Comparison of ENCODE assay signal across 10 cellular contexts in genomic region chr9:127776919-127777280, GRCh38. TPM values are rescaled to one million over a fixed set of nuclear protein-coding genes. Genes with fewer than 3 reads are reported as not detected.
DNase-seq lines count a peak whose midpoint lies in the region; ATAC-seq and TF ChIP-seq lines count a peak whose summit lies in the region.
"Had no signal": no experiment of that assay in that cellular context is flagged by ENCODE, and none has a peak within 500 bp of the region (broad histone marks: within the 10 kb centered on the region; RNA-seq: fewer than 3 reads in every experiment).

No MANE protein-coding gene starts in this region.

- H3K27ac Mint-ChIP-seq in activated CD4-positive, alpha-beta T cell treated with anti-CD3 and anti-CD28 coated beads, Interleukin-2, amount 10 ng/mL, durations not matched to agents 7 days and 5 days, result peak overlapping the region; percentile 96
- H3K27ac Mint-ChIP-seq in effector memory CD8-positive, alpha-beta T cell, result peak overlapping the region; percentile 89 to 94
- peak overlapping the region; percentile 92 for H3K27ac Mint-ChIP-seq in stimulated activated memory B cell treated with anti-CD40 and anti-IgM and Interleukin-4, amounts not matched to agents 10 μg/mL and 1 μg/mL and 100 μg/mL, for 72 hours

- H3K9me3 ChIP-seq in Peyer's patch, result no peaks in the 10 kb centered on the region
- H3K9me3 ChIP-seq: SK-N-SH had no signal

- peak overlapping the region; percentile 100 for H3K4me3 Mint-ChIP-seq in activated CD4-positive, alpha-beta T cell treated with anti-CD3 and anti-CD28 coated beads, Interleukin-2, amount 10 ng/mL, durations not matched to agents 7 days and 5 days
- H3K4me3 Mint-ChIP-seq in effector memory CD8-positive, alpha-beta T cell, result peak overlapping the region; percentile 92 to 97
- H3K4me3 Mint-ChIP-seq in stimulated activated memory B cell treated with anti-CD40 and anti-IgM and Interleukin-4, amounts not matched to agents 10 μg/mL and 1 μg/mL and 100 μg/mL, for 72 hours, result peak overlapping the region; percentile 95

- H3K36me3 ChIP-seq in Peyer's patch, result no peaks in the 10 kb centered on the region

- no peak for TF ChIP-seq POLR2A in Peyer's patch (IDR thresholded peaks at IDR 0.05)

- no peak for DNase-seq in activated CD4-positive, alpha-beta T cell treated with anti-CD3 and anti-CD28 coated beads, Interleukin-2, amount 10 ng/mL, durations not matched to agents 7 days and 5 days
- DNase-seq in activated CD4-positive, alpha-beta T cell treated with anti-CD3 and anti-CD28 coated beads for 4 hours, result no peak
- DNase-seq in Peyer's patch (no peak), SIG-M5 (lab: John Stamatoyannopoulos, UW) (no peak), GM13977 (ENCODE audit: low spot score) (no peak)
- DNase-seq in effector memory CD8-positive, alpha-beta T cell, result no peak

- POLR2A ChIA-PET in activated CD4-positive, alpha-beta T cell treated with anti-CD3 and anti-CD28 coated beads, Interleukin-2, amount 10 ng/mL, durations not matched to agents 7 days and 5 days (lab: Charles Lee), result no interaction called here

- no peak for ATAC-seq in effector memory CD8-positive, alpha-beta T cell (replicated peaks)
- ATAC-seq in stimulated activated memory B cell treated with anti-CD40 and anti-IgM and Interleukin-4, amounts not matched to agents 10 μg/mL and 1 μg/mL and 100 μg/mL, for 72 hours, result no peak
- no peak for ATAC-seq in GM19452 (IDR thresholded peaks at IDR 0.05; ENCODE audit: unreplicated experiment)

- H3K27me3 ChIP-seq in Peyer's patch, result no peaks in the 10 kb centered on the region

- H3K9me3 Mint-ChIP-seq in activated CD4-positive, alpha-beta T cell treated with anti-CD3 and anti-CD28 coated beads, Interleukin-2, amount 10 ng/mL, durations not matched to agents 7 days and 5 days, result no peaks in the 10 kb centered on the region
- no peaks in the 10 kb centered on the region for H3K9me3 Mint-ChIP-seq in effector memory CD8-positive, alpha-beta T cell
- no peaks in the 10 kb centered on the region for H3K9me3 Mint-ChIP-seq in stimulated activated memory B cell treated with anti-CD40 and anti-IgM and Interleukin-4, amounts not matched to agents 10 μg/mL and 1 μg/mL and 100 μg/mL, for 72 hours

- H3K4me1 Mint-ChIP-seq in activated CD4-positive, alpha-beta T cell treated with anti-CD3 and anti-CD28 coated beads, Interleukin-2, amount 10 ng/mL, durations not matched to agents 7 days and 5 days, result peaks cover 62% of the 10 kb centered on the region
- H3K4me1 Mint-ChIP-seq in effector memory CD8-positive, alpha-beta T cell (ENCODE audit: low read depth in 2 of 2), result peaks cover 38 to 47% of the 10 kb centered on the region in 2 donors
- H3K4me1 Mint-ChIP-seq in stimulated activated memory B cell treated with anti-CD40 and anti-IgM and Interleukin-4, amounts not matched to agents 10 μg/mL and 1 μg/mL and 100 μg/mL, for 72 hours, result peaks cover 71% of the 10 kb centered on the region

- in situ Hi-C loops in GM13977 (cut with MboI; ENCODE audit: low pct_unique_long_range_greater_than_20kb, low sequenced_read_pairs, unreplicated experiment), result no loop called here

- H3K27me3 Mint-ChIP-seq in activated CD4-positive, alpha-beta T cell treated with anti-CD3 and anti-CD28 coated beads, Interleukin-2, amount 10 ng/mL, durations not matched to agents 7 days and 5 days, result no peaks in the 10 kb centered on the region
- no peaks in the 10 kb centered on the region for H3K27me3 Mint-ChIP-seq in effector memory CD8-positive, alpha-beta T cell
- H3K27me3 Mint-ChIP-seq in stimulated activated memory B cell treated with anti-CD40 and anti-IgM and Interleukin-4, amounts not matched to agents 10 μg/mL and 1 μg/mL and 100 μg/mL, for 72 hours, result no peaks in the 10 kb centered on the region

- CTCF ChIA-PET in activated CD4-positive, alpha-beta T cell treated with anti-CD3 and anti-CD28 coated beads, Interleukin-2, amount 10 ng/mL, durations not matched to agents 7 days and 5 days (lab: Charles Lee), result interaction anchor here (1.3 to 1.7 kb wide), 2 partner anchors 9 to 42 kb away, joined by 4 read pairs; partner anchors contain the start of genes CDK9 and TOR2A

- peaks cover 38% of the 10 kb centered on the region for H3K36me3 Mint-ChIP-seq in activated CD4-positive, alpha-beta T cell treated with anti-CD3 and anti-CD28 coated beads, Interleukin-2, amount 10 ng/mL, durations not matched to agents 7 days and 5 days (ENCODE audit: low read depth)
- H3K36me3 Mint-ChIP-seq in effector memory CD8-positive, alpha-beta T cell (ENCODE audit: insufficient read depth), result peaks cover 46% of the 10 kb centered on the region
- peaks cover 28% of the 10 kb centered on the region for H3K36me3 Mint-ChIP-seq in stimulated activated memory B cell treated with anti-CD40 and anti-IgM and Interleukin-4, amounts not matched to agents 10 μg/mL and 1 μg/mL and 100 μg/mL, for 72 hours

- peaks cover 0 to 12% (median 3%) of the 10 kb centered on the region in 4 donors for H3K4me1 ChIP-seq in Peyer's patch

- TF ChIP-seq CTCF in Peyer's patch (IDR thresholded peaks at IDR 0.05) (no peak), GM13977 (IDR thresholded peaks at IDR 0.05; ENCODE audit: extremely low read depth, insufficient read depth, missing control alignments) (no peak)

- H3K27ac ChIP-seq in Peyer's patch, result peak overlapping the region; percentile 27 to 88 (median 74)

- H3K4me3 ChIP-seq in Peyer's patch, result peak overlapping the region; percentile 17 to 50 (median 44)

RNA-seq across cellular contexts. Expression of gene SH2D3C, which starts 1.6 kb away (rescaled TPM):
- total RNA-seq in activated CD4-positive, alpha-beta T cell treated with anti-CD3 and anti-CD28 coated beads, Interleukin-2, amount 10 ng/mL, durations not matched to agents 7 days and 5 days, result 10 to 100 TPM; 67.9 to 71.4 TPM
- total RNA-seq in Peyer's patch, result 10 to 100 TPM in 1 of 4 donors, 1 to 10 TPM in 3; 1.4 to 22.3 (median 4.1) TPM
- total RNA-seq: MCF 10A had no signal

RNA-seq across cellular contexts. Expression of gene CDK9, which starts 8.9 kb away (rescaled TPM):
- total RNA-seq in activated CD4-positive, alpha-beta T cell treated with anti-CD3 and anti-CD28 coated beads, Interleukin-2, amount 10 ng/mL, durations not matched to agents 7 days and 5 days, result 100 to 1,000 TPM in 1 of 2 experiments, 10 to 100 TPM in 1; 99.4 to 110 TPM
- total RNA-seq in Peyer's patch, result 100 to 1,000 TPM in 1 of 4 donors, 10 to 100 TPM in 3; 53.6 to 116 (median 83.9) TPM

RNA-seq across cellular contexts. Expression of gene FPGS, which starts 25.8 kb away (rescaled TPM):
- total RNA-seq in activated CD4-positive, alpha-beta T cell treated with anti-CD3 and anti-CD28 coated beads, Interleukin-2, amount 10 ng/mL, durations not matched to agents 7 days and 5 days, result 10 to 100 TPM; 66.7 to 78.1 TPM
- 100 to 1,000 TPM in 1 of 4 donors, 10 to 100 TPM in 3; 46.1 to 105 (median 71.5) TPM for total RNA-seq in Peyer's patch

RNA-seq across cellular contexts. Expression of gene TOR2A, which starts 41.8 kb away (rescaled TPM):
- total RNA-seq in activated CD4-positive, alpha-beta T cell treated with anti-CD3 and anti-CD28 coated beads, Interleukin-2, amount 10 ng/mL, durations not matched to agents 7 days and 5 days, result 10 to 100 TPM; 21.7 to 24.0 TPM
- total RNA-seq in Peyer's patch, result 10 to 100 TPM; 26.4 to 70.9 (median 35.4) TPM
